In the genomic region with DNA sequence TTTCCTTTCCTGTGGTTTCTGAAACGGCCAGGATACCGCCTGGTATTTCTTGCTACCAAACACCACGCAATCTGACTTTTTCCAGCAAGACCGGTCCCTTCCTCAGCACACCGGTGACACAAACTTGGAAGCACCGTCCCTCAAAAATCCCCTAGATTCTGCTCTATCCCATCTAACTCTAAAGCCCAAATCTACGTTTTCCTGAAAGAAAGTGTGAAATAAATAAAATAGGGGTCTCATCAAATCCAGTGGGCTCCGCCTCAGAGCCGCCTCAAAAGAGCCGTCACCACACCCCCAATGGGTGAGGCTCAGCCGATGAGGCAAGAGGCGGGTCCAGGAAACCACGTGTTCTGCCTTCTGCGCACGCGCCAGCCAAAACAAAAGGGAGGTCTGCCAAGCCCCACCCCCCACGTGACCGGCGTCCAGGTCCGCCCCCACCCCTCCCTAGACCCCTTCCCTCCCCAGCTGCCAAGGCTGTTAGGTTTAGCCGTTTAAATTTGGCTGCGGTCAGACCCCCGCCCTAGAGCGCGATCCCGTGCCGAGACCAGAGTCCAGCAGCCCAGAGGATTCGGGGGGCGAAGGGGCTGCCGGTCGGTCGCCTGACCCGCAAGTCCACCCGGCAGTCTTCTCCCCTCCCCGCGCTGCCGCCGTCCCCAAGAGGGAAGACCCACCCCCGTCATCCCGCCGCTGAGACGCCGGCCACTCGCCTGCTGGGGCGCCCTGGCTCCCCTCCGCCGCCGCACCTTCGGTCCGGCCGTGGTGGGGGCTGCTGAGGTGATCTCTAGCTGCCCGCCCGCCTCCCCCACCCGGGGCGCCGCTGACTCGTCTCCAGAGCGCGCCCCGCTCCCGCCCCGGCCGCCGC, we compare ENCODE assay signal across 8 cellular contexts. TPM values are rescaled to one million over a fixed set of nuclear protein-coding genes. Genes with fewer than 3 reads are reported as not detected.
DNase-seq lines count a peak whose midpoint lies in the region; ATAC-seq, FAIRE-seq and TF ChIP-seq lines count a peak whose summit lies in the region.

No MANE protein-coding gene starts in this region.

- no peaks in the 10 kb centered on the region for H3K9me3 Mint-ChIP-seq in WTC11

- no peaks in the 10 kb centered on the region for H3K36me3 ChIP-seq in small intestine (ENCODE audit: control insufficient read depth in 2 of 2, insufficient read depth in 2 of 2, low read length in 2 of 2)

- ATAC-seq in GM18909 (IDR thresholded peaks at IDR 0.05; ENCODE audit: poor library complexity, unreplicated experiment) = peak; percentile 69
- peak; percentile 66 for ATAC-seq in HG03159 (IDR thresholded peaks at IDR 0.05; ENCODE audit: unreplicated experiment)
- peak; percentile 74 for ATAC-seq in WTC11

- H3K27ac ChIP-seq in AG04450 (ENCODE audit: low read depth, low read length) = peak overlapping the region; percentile 94
- peak overlapping the region; percentile 97 to 99 for H3K27ac ChIP-seq in small intestine (ENCODE audit: low read depth in 1 of 2, low read length in 1 of 2)

- POLR2A ChIA-PET in AG04450 (lab: Yijun Ruan, JAX) (interaction anchor here (0.5 to 0.7 kb wide), 2 partner anchors 11 to 834 kb away, joined by 3 read pairs; no protein-coding TSS in a partner anchor), WTC11 (lab: Charles Lee) (interaction anchor here (0.6 to 1.3 kb wide), 9 partner anchors 17 to 1231 kb away, joined by 3 to 5 read pairs (median 3); a partner anchor contains a TSS)

- CTCF ChIA-PET in AG04450 (lab: Charles Lee) = interaction anchor here (0.8 to 0.9 kb wide), 2 partner anchors 24 to 25 kb away, joined by 3 to 8 read pairs; no protein-coding TSS in a partner anchor
- CTCF ChIA-PET in WTC11 (lab: Charles Lee) = interaction anchor here (0.5 to 1.2 kb wide), 2 partner anchors 11 to 57 kb away, joined by 3 to 4 read pairs; no protein-coding TSS in a partner anchor

- H3K9me3 ChIP-seq in AG04450 (ENCODE audit: control insufficient read depth, insufficient read depth, low read length) = no peaks in the 10 kb centered on the region
- H3K9me3 ChIP-seq in small intestine (ENCODE audit: control insufficient read depth, low read depth) = no peaks in the 10 kb centered on the region

- H3K27ac Mint-ChIP-seq in WTC11 = peak overlapping the region; percentile 100

- peak overlapping the region; percentile 97 for H3K4me3 Mint-ChIP-seq in WTC11

- no peaks in the 10 kb centered on the region for H3K27me3 Mint-ChIP-seq in WTC11 (ENCODE audit: low read depth)

- H3K27me3 ChIP-seq in AG04450 (ENCODE audit: control insufficient read depth, insufficient read depth, low read length) (no peaks in the 10 kb centered on the region), small intestine (ENCODE audit: control insufficient read depth in 2 of 2, insufficient read depth in 2 of 2, low read length in 2 of 2) (no peaks in the 10 kb centered on the region)

- TF ChIP-seq CTCF in AG04450 (IDR thresholded peaks at IDR 0.05; ENCODE audit: low read depth, low read length) = no peak
- TF ChIP-seq CTCF in WTC11 (IDR thresholded peaks at IDR 0.05) = no peak
- TF ChIP-seq CTCF in cardiac fibroblast (IDR thresholded peaks at IDR 0.05; ENCODE audit: low read depth, low read length) = no peak

- no peaks in the 10 kb centered on the region for H3K36me3 Mint-ChIP-seq in WTC11

- H3K4me1 ChIP-seq in small intestine (ENCODE audit: control insufficient read depth in 2 of 2, insufficient read depth in 1 of 2, low read depth in 1 of 2, low read length in 1 of 2) = no peaks in the 10 kb centered on the region

- DNase-seq in AG04450 (ENCODE audit: low read depth, low spot score) (peak; percentile 95), NCI-H2227 (lab: John Stamatoyannopoulos, UW; ENCODE audit: unreplicated experiment) (peak; percentile 99), WTC11 (ENCODE audit: low spot score) (peak; percentile 98), cardiac fibroblast (ENCODE audit: low read depth in 2 of 2) (peak; percentile 98), iPS-NIHi7 (ENCODE audit: extremely low spot score) (peak; percentile 91), small intestine (peak; percentile 97)

- FAIRE-seq in small intestine (lab: Jason Lieb, UNC) = no peak

- 0 to 1% (median 0%) methylated on average over 38 to 64 of the region's 64 CpGs for WGBS in small intestine, 3 donors

- H3K4me1 Mint-ChIP-seq in WTC11 = peaks cover 22% of the 10 kb centered on the region

- H3K4me3 ChIP-seq in AG04450 (ENCODE audit: low read depth, low read length) (peak overlapping the region; percentile 86), cardiac fibroblast (replicated peaks in 1 of 2; ENCODE audit: low read depth in 2 of 2, low read length in 2 of 2) (peak overlapping the region; percentile 84), small intestine (ENCODE audit: low read depth in 1 of 2, low read length in 2 of 2) (peak overlapping the region; percentile 71 to 78)

TF ChIP-seq in WTC11, 78 proteins besides CTCF, POLR2A, EP300 and RAD21 (continues in another document):
- TF ChIP-seq GTF2I (CRISPR knock-in tag; conservative IDR thresholded peaks at IDR 0.05) (no peak), JUN (CRISPR knock-in tag; IDR thresholded peaks at IDR 0.05) (no peak), ETV6 (CRISPR knock-in tag; IDR thresholded peaks at IDR 0.05) (no peak), SMAD4 (CRISPR knock-in tag; IDR thresholded peaks at IDR 0.05) (no peak), ESRRA (CRISPR knock-in tag; IDR thresholded peaks at IDR 0.05; ENCODE audit: borderline replicate concordance) (0 out of 2 replicates have a peak, but pooled peaks have one; percentile 32), NR1H2 (CRISPR knock-in tag; IDR thresholded peaks at IDR 0.05) (no peak), MYBL2 (CRISPR knock-in tag; IDR thresholded peaks at IDR 0.05) (peak; percentile 46; the same call in 1 of the 2 replicates), SMAD3 (CRISPR knock-in tag; IDR thresholded peaks at IDR 0.05; ENCODE audit: borderline replicate concordance) (no peak), NR3C1 (CRISPR knock-in tag; conservative IDR thresholded peaks at IDR 0.05; ENCODE audit: low read depth) (0 out of 2 replicates have a peak, but pooled peaks have one; percentile 33), ZNF396 (CRISPR knock-in tag; IDR thresholded peaks at IDR 0.05; ENCODE audit: borderline replicate concordance) (no peak), GABPB1 (CRISPR knock-in tag; IDR thresholded peaks at IDR 0.05) (peak; percentile 70), TCF7 (CRISPR knock-in tag; IDR thresholded peaks at IDR 0.05; ENCODE audit: low read depth) (no peak)
- TF ChIP-seq, protein P1, sequence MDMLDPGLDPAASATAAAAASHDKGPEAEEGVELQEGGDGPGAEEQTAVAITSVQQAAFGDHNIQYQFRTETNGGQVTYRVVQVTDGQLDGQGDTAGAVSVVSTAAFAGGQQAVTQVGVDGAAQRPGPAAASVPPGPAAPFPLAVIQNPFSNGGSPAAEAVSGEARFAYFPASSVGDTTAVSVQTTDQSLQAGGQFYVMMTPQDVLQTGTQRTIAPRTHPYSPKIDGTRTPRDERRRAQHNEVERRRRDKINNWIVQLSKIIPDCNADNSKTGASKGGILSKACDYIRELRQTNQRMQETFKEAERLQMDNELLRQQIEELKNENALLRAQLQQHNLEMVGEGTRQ (CRISPR knock-in tag; IDR thresholded peaks at IDR 0.05) = peak; percentile 96
- TF ChIP-seq, protein P2, sequence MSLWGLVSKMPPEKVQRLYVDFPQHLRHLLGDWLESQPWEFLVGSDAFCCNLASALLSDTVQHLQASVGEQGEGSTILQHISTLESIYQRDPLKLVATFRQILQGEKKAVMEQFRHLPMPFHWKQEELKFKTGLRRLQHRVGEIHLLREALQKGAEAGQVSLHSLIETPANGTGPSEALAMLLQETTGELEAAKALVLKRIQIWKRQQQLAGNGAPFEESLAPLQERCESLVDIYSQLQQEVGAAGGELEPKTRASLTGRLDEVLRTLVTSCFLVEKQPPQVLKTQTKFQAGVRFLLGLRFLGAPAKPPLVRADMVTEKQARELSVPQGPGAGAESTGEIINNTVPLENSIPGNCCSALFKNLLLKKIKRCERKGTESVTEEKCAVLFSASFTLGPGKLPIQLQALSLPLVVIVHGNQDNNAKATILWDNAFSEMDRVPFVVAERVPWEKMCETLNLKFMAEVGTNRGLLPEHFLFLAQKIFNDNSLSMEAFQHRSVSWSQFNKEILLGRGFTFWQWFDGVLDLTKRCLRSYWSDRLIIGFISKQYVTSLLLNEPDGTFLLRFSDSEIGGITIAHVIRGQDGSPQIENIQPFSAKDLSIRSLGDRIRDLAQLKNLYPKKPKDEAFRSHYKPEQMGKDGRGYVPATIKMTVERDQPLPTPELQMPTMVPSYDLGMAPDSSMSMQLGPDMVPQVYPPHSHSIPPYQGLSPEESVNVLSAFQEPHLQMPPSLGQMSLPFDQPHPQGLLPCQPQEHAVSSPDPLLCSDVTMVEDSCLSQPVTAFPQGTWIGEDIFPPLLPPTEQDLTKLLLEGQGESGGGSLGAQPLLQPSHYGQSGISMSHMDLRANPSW (CRISPR knock-in tag; conservative IDR thresholded peaks at IDR 0.05; ENCODE audit: low read depth) = no peak
- TF ChIP-seq, protein P3, sequence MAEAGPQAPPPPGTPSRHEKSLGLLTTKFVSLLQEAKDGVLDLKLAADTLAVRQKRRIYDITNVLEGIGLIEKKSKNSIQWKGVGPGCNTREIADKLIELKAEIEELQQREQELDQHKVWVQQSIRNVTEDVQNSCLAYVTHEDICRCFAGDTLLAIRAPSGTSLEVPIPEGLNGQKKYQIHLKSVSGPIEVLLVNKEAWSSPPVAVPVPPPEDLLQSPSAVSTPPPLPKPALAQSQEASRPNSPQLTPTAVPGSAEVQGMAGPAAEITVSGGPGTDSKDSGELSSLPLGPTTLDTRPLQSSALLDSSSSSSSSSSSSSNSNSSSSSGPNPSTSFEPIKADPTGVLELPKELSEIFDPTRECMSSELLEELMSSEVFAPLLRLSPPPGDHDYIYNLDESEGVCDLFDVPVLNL (CRISPR knock-in tag; IDR thresholded peaks at IDR 0.05; ENCODE audit: borderline replicate concordance, low read depth) = no peak
- TF ChIP-seq, protein P4, sequence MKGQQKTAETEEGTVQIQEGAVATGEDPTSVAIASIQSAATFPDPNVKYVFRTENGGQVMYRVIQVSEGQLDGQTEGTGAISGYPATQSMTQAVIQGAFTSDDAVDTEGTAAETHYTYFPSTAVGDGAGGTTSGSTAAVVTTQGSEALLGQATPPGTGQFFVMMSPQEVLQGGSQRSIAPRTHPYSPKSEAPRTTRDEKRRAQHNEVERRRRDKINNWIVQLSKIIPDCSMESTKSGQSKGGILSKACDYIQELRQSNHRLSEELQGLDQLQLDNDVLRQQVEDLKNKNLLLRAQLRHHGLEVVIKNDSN (CRISPR knock-in tag; IDR thresholded peaks at IDR 0.05) = peak; percentile 92

RNA-seq across cellular contexts. Expression of a gene that starts 0.5 kb away (rescaled TPM):
- polyA plus RNA-seq in AG04450 (2011; rRNA removed) = 5.6 and 8.9 TPM in 2 replicates
- polyA minus RNA-seq in AG04450 (2011; rRNA and poly(A)+ RNA removed) = 8.5 and 17.5 TPM in 2 replicates
- total RNA-seq in WTC11 (2021) = 11.1 to 12.2 TPM (median 11.4 TPM) in 3 replicates
- polyA plus RNA-seq in small intestine = 1 to 10 TPM; 1.8 to 3.4 (median 2.7) TPM

RNA-seq across cellular contexts. Expression of a gene that starts 54.6 kb away (rescaled TPM):
- not detected in 2 replicates for polyA plus RNA-seq in AG04450 (2011; rRNA removed)
- polyA minus RNA-seq in AG04450 (2011; rRNA and poly(A)+ RNA removed) = not detected in 2 replicates
- total RNA-seq in WTC11 (2021) = 0.39 to 0.60 TPM (median 0.42 TPM) in 3 replicates
- under 1 TPM in 1 of 3 donors, not detected in 2; 0.16 TPM for polyA plus RNA-seq in small intestine

Comparison
In these comparisons a context has a peak if more than half of its experiments do, and no peak if none do; other contexts are left out.
1. Peak in every context shown above with its lines: DNase-seq, ATAC-seq, H3K4me3 ChIP-seq and H3K27ac ChIP-seq.